ENCODE assay signal across 8 cellular contexts in the genomic region with DNA sequence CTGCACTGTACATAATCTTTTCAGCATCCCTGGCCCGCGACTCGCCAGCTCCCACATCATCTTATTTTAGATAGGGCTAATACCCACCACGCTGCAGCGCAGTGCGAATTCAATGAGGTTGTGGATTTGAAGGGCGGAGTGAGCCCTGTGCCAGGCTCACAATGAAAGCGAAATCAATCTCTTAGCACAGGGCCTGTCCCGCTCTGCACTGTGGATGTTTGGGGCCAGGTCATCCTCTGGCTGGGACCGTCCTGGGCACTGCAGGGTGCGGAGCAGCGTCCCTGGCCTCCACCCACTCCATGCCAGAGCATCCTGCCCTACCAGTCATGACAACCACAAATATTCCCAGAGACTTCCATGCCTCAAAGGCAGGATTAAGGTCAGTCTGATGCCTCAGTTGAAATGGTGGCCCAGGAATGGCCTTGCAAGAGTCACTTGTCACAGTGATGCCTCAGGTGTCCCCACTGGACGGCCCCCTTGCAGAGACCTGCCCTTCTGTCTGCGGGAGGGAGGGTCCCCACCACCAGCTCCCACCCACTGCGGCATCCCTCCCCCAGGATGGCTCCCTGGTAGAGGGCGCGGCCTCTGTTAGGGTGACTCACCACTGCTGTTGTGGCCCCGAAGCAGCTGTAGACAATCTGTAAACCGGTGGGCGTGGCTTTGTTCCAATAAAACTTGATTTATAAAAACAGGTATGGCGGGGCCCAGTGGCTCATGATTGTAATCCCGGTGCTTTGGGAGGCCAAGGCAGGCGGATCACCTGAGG. TPM values are rescaled to one million over a fixed set of nuclear protein-coding genes. Genes with fewer than 3 reads are reported as not detected.
DNase-seq lines count a peak whose midpoint lies in the region; ATAC-seq and TF ChIP-seq lines count a peak whose summit lies in the region.

No MANE protein-coding gene starts in this region.

- intact Hi-C loops in Calu3 (cut with micrococcal nuclease; ENCODE audit: unreplicated experiment), result loop anchor here (5.0 kb wide), 1 partner anchor 108 kb away; no protein-coding TSS in a partner anchor

- peaks cover 38% of the 10 kb centered on the region for H3K36me3 Mint-ChIP-seq in Calu3 (ENCODE audit: insufficient read depth, unreplicated experiment)

- DNase-seq in Calu3, result peak; percentile 81
- peak; percentile 94 for DNase-seq in RPMI7951 (ENCODE audit: low read depth)
- peak; percentile 60 for DNase-seq in activated gamma-delta T cell treated with anti-CD3 and anti-CD28 coated beads, Interleukin-2, amount 50 U/mL, for 16 hours (ENCODE audit: low read depth)
- peak; percentile 88 for DNase-seq in iris pigment epithelial cell (ENCODE audit: low read depth)
- peak; percentile 56 for DNase-seq in stimulated activated CD8-positive, alpha-beta memory T cell treated with anti-CD3 and anti-CD28 coated beads, Interleukin-12 subunit alpha, Interleukin-12 subunit beta, amount 100 ng/mL, for 4 hours (ENCODE audit: low read depth)
- no peak for DNase-seq in iPS-NIHi11 (ENCODE audit: low spot score)

- ATAC-seq in GM18861 (IDR thresholded peaks at IDR 0.05; ENCODE audit: unreplicated experiment), result no peak
- no peak for ATAC-seq in GM21526 (IDR thresholded peaks at IDR 0.05; ENCODE audit: low FRiP score, unreplicated experiment)

- H3K27me3 Mint-ChIP-seq in Calu3 (ENCODE audit: unreplicated experiment), result no peaks in the 10 kb centered on the region

- no TSS peak for BruUV-seq in Calu3 (replicated peaks; lab: Mats Ljungman, UMichigan)

- H3K27ac Mint-ChIP-seq in Calu3 (ENCODE audit: unreplicated experiment), result no peak overlapping the region

- H3K4me1 Mint-ChIP-seq in Calu3 (ENCODE audit: low read depth, unreplicated experiment), result peaks cover 26% of the 10 kb centered on the region

- no peaks in the 10 kb centered on the region for H3K9me3 Mint-ChIP-seq in Calu3 (ENCODE audit: low read depth, unreplicated experiment)

- CTCF ChIA-PET in Calu3 (lab: Charles Lee), result interaction anchor here (0.5 to 1.1 kb wide), 5 partner anchors 94 to 621 kb away, joined by 3 to 4 read pairs (median 3); partner anchors contain the start of gene FEM1A

- no peak for TF ChIP-seq CTCF in Calu3 (IDR thresholded peaks at IDR 0.05; ENCODE audit: unreplicated experiment)

- H3K4me3 Mint-ChIP-seq in Calu3 (ENCODE audit: low read depth, unreplicated experiment), result peak overlapping the region; percentile 14

RNA-seq across cellular contexts. Expression of gene UHRF1, which starts 5.6 kb away (rescaled TPM):
- total RNA-seq in Calu3 (2022), result 41.0 and 45.2 TPM in 2 replicates
- 37.6 and 37.7 TPM in 2 replicates for total RNA-seq in RPMI7951 (2014; rRNA removed; shearing (Covaris generic))

RNA-seq across cellular contexts. Expression of gene ARRDC5, which starts 12.2 kb away (rescaled TPM):
- total RNA-seq in Calu3 (2022), result not detected in 2 replicates
- not detected in 2 replicates for total RNA-seq in RPMI7951 (2014; rRNA removed; shearing (Covaris generic))

RNA-seq across cellular contexts. Expression of gene PLIN3, which starts 47.5 kb away (rescaled TPM):
- total RNA-seq in Calu3 (2022), result 38.6 and 43.7 TPM in 2 replicates
- 177 and 194 TPM in 2 replicates for total RNA-seq in RPMI7951 (2014; rRNA removed; shearing (Covaris generic))

RNA-seq across cellular contexts. Expression of gene KDM4B, which starts 54.0 kb away (rescaled TPM):
- 13.9 and 15.2 TPM in 2 replicates for total RNA-seq in Calu3 (2022)
- total RNA-seq in RPMI7951 (2014; rRNA removed; shearing (Covaris generic)), result 6.2 and 6.8 TPM in 2 replicates
